Comparison of ENCODE assay signal across 1 cellular context in the genomic region with DNA sequence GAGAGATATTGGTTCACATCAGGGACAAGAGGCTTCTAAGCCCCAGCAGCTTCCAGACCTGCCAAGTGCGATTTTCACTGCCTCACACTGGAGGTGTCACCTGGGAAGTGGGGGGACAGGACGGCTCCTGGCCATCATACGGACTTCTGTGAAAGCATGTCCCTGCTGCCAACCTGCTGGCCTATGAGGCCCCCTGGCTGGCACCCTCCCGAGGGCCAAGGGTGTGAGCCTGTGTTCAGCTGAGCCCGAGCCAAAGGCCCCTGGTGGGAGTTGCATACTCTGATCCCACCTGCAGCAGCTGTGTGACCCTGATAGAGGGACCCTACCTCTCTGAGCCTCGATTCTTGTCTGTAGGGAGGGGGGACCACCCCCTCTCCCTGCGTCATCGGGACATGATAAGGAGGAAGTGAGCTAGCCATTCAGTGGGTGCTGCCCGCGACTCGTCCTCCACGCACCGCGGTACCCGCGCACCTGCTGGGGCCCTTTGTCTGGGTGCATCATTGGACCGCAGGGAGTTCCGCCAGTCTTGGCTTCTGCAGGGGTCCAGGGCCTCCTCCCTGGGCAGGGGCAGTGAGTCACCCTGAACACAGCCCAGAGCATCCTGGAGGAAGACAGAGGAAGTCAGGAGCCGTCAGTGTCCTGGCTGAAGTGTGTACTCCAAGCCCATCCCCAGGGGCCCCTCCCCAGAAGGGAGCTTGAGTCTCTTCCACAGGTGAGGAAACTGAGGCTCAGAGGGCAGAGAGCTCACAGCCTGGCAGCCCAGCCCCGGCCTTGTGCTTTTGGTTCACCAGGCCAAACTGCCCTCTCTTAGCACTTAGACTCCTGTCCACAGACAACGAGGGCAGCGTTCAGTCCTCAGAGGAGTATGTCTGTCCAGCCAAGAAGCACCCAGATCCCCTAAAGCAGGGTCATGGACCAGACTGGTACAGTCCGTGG.
TF ChIP-seq lines count a peak whose summit lies in the region.

No MANE protein-coding gene starts in this region.

TF ChIP-seq in GM12878, 131 proteins besides CTCF, POLR2A, EP300 and RAD21:
- TF ChIP-seq SPI1 (IDR thresholded peaks at IDR 0.05; ENCODE audit: borderline replicate concordance, insufficient read depth, low read depth, low read length), result peak; percentile 17; the same call in 1 of the 2 replicates
- TF ChIP-seq CHD4 (IDR thresholded peaks at IDR 0.05), result no peak
